ENCODE assay signal across 4 cellular contexts in genomic region chr10:109706157-109706556, GRCh38.
"Had no signal": no experiment of that assay in that cellular context is flagged by ENCODE, and none has a peak within 500 bp of the region (broad histone marks: within the 10 kb centered on the region; RNA-seq: fewer than 3 reads in every experiment).

No MANE protein-coding gene starts in this region.

- H3K4me3 Mint-ChIP-seq: IgD-negative memory B cell had no signal

- H3K4me3 ChIP-seq: K562 had no signal

- DNase-seq: IMR-90 had no signal

- H3K36me3 Mint-ChIP-seq: IgD-negative memory B cell had no signal

- H3K27me3 Mint-ChIP-seq: IgD-negative memory B cell had no signal

- H3K27ac ChIP-seq: HL-60 had no signal

- H3K4me1 Mint-ChIP-seq: IgD-negative memory B cell had no signal

- H3K27ac Mint-ChIP-seq: IgD-negative memory B cell had no signal
